ENCODE assay signal across 8 cellular contexts in genomic region chr16:87636050-87636684, GRCh38. TPM values are rescaled to one million over a fixed set of nuclear protein-coding genes. Genes with fewer than 3 reads are reported as not detected.
DNase-seq lines count a peak whose midpoint lies in the region; ATAC-seq and TF ChIP-seq lines count a peak whose summit lies in the region.

No MANE protein-coding gene starts in this region.

- CTCF ChIA-PET in HEK293T (lab: Yijun Ruan, JAX) = interaction anchor here (0.6 to 2.5 kb wide), 18 partner anchors 10 to 253 kb away, joined by 3 to 32 read pairs (median 6); partner anchors contain the start of gene FBXO31
- CTCF ChIA-PET in activated CD4-positive, alpha-beta memory T cell treated with anti-CD3 and anti-CD28 coated beads for 36 hours (lab: Charles Lee) = interaction anchor here (0.5 to 3.9 kb wide), 79 partner anchors 9 to 1073 kb away, joined by 3 to 73 read pairs (median 5); partner anchors contain the start of genes C16orf95 and FBXO31

- 10% methylated on average over 30 to 31 of the region's 31 CpGs for WGBS in lung, 2 donors

- H3K4me3 ChIP-seq in dorsolateral prefrontal cortex (peak overlapping the region; percentile 8 to 61 (median 42)), lung (no peak overlapping the region)

- H3K36me3 Mint-ChIP-seq in activated CD4-positive, alpha-beta memory T cell treated with anti-CD3 and anti-CD28 coated beads for 36 hours = no peaks in the 10 kb centered on the region

- H3K4me3 Mint-ChIP-seq in activated CD4-positive, alpha-beta memory T cell treated with anti-CD3 and anti-CD28 coated beads for 36 hours = peak overlapping the region; percentile 68

- intact Hi-C loops in activated CD4-positive, alpha-beta memory T cell treated with anti-CD3 and anti-CD28 coated beads for 36 hours (cut with micrococcal nuclease) = loop anchor here (1.0 to 10.0 kb wide), 6 partner anchors 48 to 1071 kb away; partner anchors contain the start of genes FOXC2 and KLHDC4
- intact Hi-C loops in dorsolateral prefrontal cortex (cut with DNase I) = loop anchor here (2.0 to 10.0 kb wide), 6 partner anchors 47 to 311 kb away; partner anchors contain the start of gene MAP1LC3B (in 1 of the 2)

- TF ChIP-seq CTCF in C4-2B (conservative IDR thresholded peaks at IDR 0.05) = peak; percentile 59
- peak in 54 of 56 donors; percentile 32 to 80 (median 66) for TF ChIP-seq CTCF in dorsolateral prefrontal cortex (IDR thresholded peaks at IDR 0.05 in 54 of 56, conservative IDR thresholded peaks at IDR 0.05 in 2 of 56; ENCODE audit: low read depth in 1 of 56, partially characterized antibody in 56 of 56)
- peak; percentile 51 for TF ChIP-seq CTCF in lung (IDR thresholded peaks at IDR 0.05; ENCODE audit: control extremely low read depth, extremely low read depth)

- peaks cover 11% of the 10 kb centered on the region for H3K4me1 Mint-ChIP-seq in activated CD4-positive, alpha-beta memory T cell treated with anti-CD3 and anti-CD28 coated beads for 36 hours (ENCODE audit: low read depth)

- peaks cover 7% of the 10 kb centered on the region for H3K9me3 Mint-ChIP-seq in activated CD4-positive, alpha-beta memory T cell treated with anti-CD3 and anti-CD28 coated beads for 36 hours

- DNase-seq in HEK293T (ENCODE audit: extremely low spot score) (peak; percentile 87), NCI-H82 treated with DMSO at 0.1 percent for 48 hours (lab: John Stamatoyannopoulos, UW; ENCODE audit: unreplicated experiment) (peak; percentile 32), dorsolateral prefrontal cortex (peak; percentile 61 to 90 (median 76)), lung (ENCODE audit: low spot score) (peak; percentile 85), NCI-H1048 (lab: John Stamatoyannopoulos, UW) (no peak)
- DNase-seq in activated CD4-positive, alpha-beta memory T cell treated with anti-CD3 and anti-CD28 coated beads for 36 hours = peak; percentile 91
- DNase-seq in stimulated activated CD8-positive, alpha-beta memory T cell treated with anti-CD3 and anti-CD28 coated beads, Interleukin-15, amount 100 ng/mL, for 24 hours (ENCODE audit: low read depth) = peak; percentile 42

- ATAC-seq in lung (ENCODE audit: insufficient read depth, low FRiP score) = peak; percentile 91

- H3K27me3 ChIP-seq in dorsolateral prefrontal cortex (peaks cover 0 to 7% (median 0%) of the 10 kb centered on the region in 45 donors), lung (ENCODE audit: control insufficient read depth, insufficient read depth) (no peaks in the 10 kb centered on the region)

- POLR2A ChIA-PET in HEK293T (lab: Yijun Ruan, JAX) = interaction anchor here (0.6 to 1.0 kb wide), 2 partner anchors 29 to 49 kb away, joined by 3 to 4 read pairs; no protein-coding TSS in a partner anchor
- POLR2A ChIA-PET in activated CD4-positive, alpha-beta memory T cell treated with anti-CD3 and anti-CD28 coated beads for 36 hours (lab: Charles Lee) = interaction anchor here (0.7 kb wide), 1 partner anchor 244 kb away, joined by 3 read pairs; no protein-coding TSS in a partner anchor

- H3K36me3 ChIP-seq in lung (ENCODE audit: control insufficient read depth in 2 of 2, insufficient read depth in 2 of 2, low read length in 2 of 2) = no peaks in the 10 kb centered on the region

- H3K27ac ChIP-seq in C4-2B (peak overlapping the region; percentile 7; the same call in 1 of the 2 replicates), dorsolateral prefrontal cortex (peak overlapping the region in 11 of 59 donors; percentile 1 to 70 (median 36)), lung (ENCODE audit: low read depth in 1 of 2, low read length in 1 of 2) (no peak overlapping the region)

- H3K4me1 ChIP-seq in lung (ENCODE audit: control insufficient read depth in 2 of 2, insufficient read depth in 2 of 2, low read length in 2 of 2) = no peaks in the 10 kb centered on the region

- H3K27me3 Mint-ChIP-seq in activated CD4-positive, alpha-beta memory T cell treated with anti-CD3 and anti-CD28 coated beads for 36 hours = peaks cover 4% of the 10 kb centered on the region

- H3K27ac Mint-ChIP-seq in activated CD4-positive, alpha-beta memory T cell treated with anti-CD3 and anti-CD28 coated beads for 36 hours = no peak overlapping the region

- peaks cover 0 to 2% of the 10 kb centered on the region in 2 donors for H3K9me3 ChIP-seq in lung (ENCODE audit: control insufficient read depth in 2 of 2, insufficient read depth in 1 of 2, low read length in 1 of 2)

TF ChIP-seq in HEK293T, 16 proteins besides CTCF, POLR2A, EP300 and RAD21:
- TF ChIP-seq FOXM1 (IDR thresholded peaks at IDR 0.05; ENCODE audit: borderline replicate concordance) = no peak
- TF ChIP-seq ZNF384 (IDR thresholded peaks at IDR 0.05) = no peak
- TF ChIP-seq ARNT (IDR thresholded peaks at IDR 0.05) = no peak
- TF ChIP-seq SUZ12 (IDR thresholded peaks at IDR 0.05) = no peak
- TF ChIP-seq NFRKB (IDR thresholded peaks at IDR 0.05) = no peak
- no peak for TF ChIP-seq HDGF (IDR thresholded peaks at IDR 0.05; ENCODE audit: borderline replicate concordance)
- TF ChIP-seq SP1 (IDR thresholded peaks at IDR 0.05) = no peak
- TF ChIP-seq FOXK2 (IDR thresholded peaks at IDR 0.05) = no peak
- TF ChIP-seq LEF1 (IDR thresholded peaks at IDR 0.05; ENCODE audit: borderline replicate concordance) = no peak
- no peak for TF ChIP-seq L3MBTL2 (conservative IDR thresholded peaks at IDR 0.05)
- TF ChIP-seq BHLHE40 (IDR thresholded peaks at IDR 0.05; ENCODE audit: borderline replicate concordance) = no peak

RNA-seq across cellular contexts. Expression of gene JPH3, which starts 33.9 kb away (rescaled TPM):
- total RNA-seq in activated CD4-positive, alpha-beta memory T cell treated with anti-CD3 and anti-CD28 coated beads for 36 hours = under 1 TPM; 0.07 to 0.12 TPM
- total RNA-seq in dorsolateral prefrontal cortex = 100 to 1,000 TPM in 114 of 120 experiments, 10 to 100 TPM in 6; 37.8 to 246 (median 142) TPM
- total RNA-seq in lung = under 1 TPM; 0.21 to 0.68 TPM
- polyA plus RNA-seq in lung = under 1 TPM; 0.04 to 0.05 TPM

Comparison
In these comparisons a context has a peak if more than half of its experiments do, and no peak if none do; other contexts are left out.
1. RNA of gene JPH3, which starts 33.9 kb away (total RNA-seq): 37.8 to 246 TPM in dorsolateral prefrontal cortex; 0.21 to 0.68 TPM in lung and 0.07 to 0.12 TPM in activated CD4-positive, alpha-beta memory T cell treated with anti-CD3 and anti-CD28 coated beads for 36 hours; every median in the first group is over 10 times any median in the second.
2. Peak in every context shown above with its lines, with median percentiles within 50 percentile points of each other: CTCF ChIP-seq.